Comparison of ENCODE assay signal across 7 cellular contexts in genomic region chr7:104552102-104552501, GRCh38.
A peak's percentile ranks its signal among the peaks of the same experiment; 100 is the strongest.
DNase-seq lines count a peak whose midpoint lies in the region; ATAC-seq and TF ChIP-seq lines count a peak whose summit lies in the region.

No MANE protein-coding gene starts in this region.

- no peaks in the 10 kb centered on the region for H3K9me3 ChIP-seq in neuronal stem cell (replicated peaks in 1 of 2; ENCODE audit: control insufficient read depth in 2 of 2, insufficient read depth in 1 of 2, low read depth in 1 of 2, low read length in 2 of 2)

- no peak overlapping the region for H2AK5ac ChIP-seq in neuronal stem cell (ENCODE audit: low read depth, low read length)

- no peak overlapping the region for H3K23ac ChIP-seq in neuronal stem cell (ENCODE audit: low read depth, low read length, poor library complexity)

- H3K27me3 ChIP-seq in neuronal stem cell (ENCODE audit: control insufficient read depth in 3 of 3, insufficient read depth in 3 of 3, low read depth in 1 of 3, low read length in 3 of 3): no peaks in the 10 kb centered on the region

- H3K4ac ChIP-seq in neuronal stem cell (ENCODE audit: low read length): no peak overlapping the region

- no peak for TF ChIP-seq CTCF in GM20000 (IDR thresholded peaks at IDR 0.05; ENCODE audit: extremely low read depth, missing control alignments)

- H3K18ac ChIP-seq in neuronal stem cell (ENCODE audit: low read length): no peak overlapping the region

- WGBS in neuronal stem cell (ENCODE audit: extremely low coverage in 2 of 2, insufficient read length in 2 of 2, insufficient replicate concordance in 1 of 2), 2 donors: no CpG with 5 or more reads among the region's 4 CpGs

- no peaks in the 10 kb centered on the region for H3K4me1 ChIP-seq in neuronal stem cell (ENCODE audit: control insufficient read depth in 2 of 2, insufficient read depth in 1 of 2, low read depth in 1 of 2, low read length in 2 of 2)

- DNase-seq in GM20000 (ENCODE audit: low spot score) (peak; percentile 42), NAMALWA (ENCODE audit: low spot score) (peak; percentile 56), dermis microvascular lymphatic vessel endothelial cell (ENCODE audit: low read depth in 2 of 2) (peak; percentile 16 to 55), neuronal stem cell (ENCODE audit: low spot score) (peak; percentile 81), NCI-H2107 (lab: John Stamatoyannopoulos, UW) (no peak), NCI-H446 treated with DMSO at 0.1 percent for 48 hours (lab: John Stamatoyannopoulos, UW) (no peak)

- H3K27ac ChIP-seq in neuronal stem cell (replicated peaks; ENCODE audit: low read length): no peak overlapping the region

- no peak overlapping the region for H3K4me3 ChIP-seq in neuronal stem cell (ENCODE audit: low read length in 2 of 2)

- H2BK12ac ChIP-seq in neuronal stem cell (ENCODE audit: low read length): no peak overlapping the region

- H3K36me3 ChIP-seq in neuronal stem cell (replicated peaks in 1 of 2; ENCODE audit: control insufficient read depth in 2 of 2, insufficient read depth in 2 of 2, low read length in 2 of 2): no peaks in the 10 kb centered on the region

- H4K8ac ChIP-seq in neuronal stem cell (ENCODE audit: low read depth, low read length): no peak overlapping the region

- no peak overlapping the region for H2BK5ac ChIP-seq in neuronal stem cell (ENCODE audit: low read length)

- no peak overlapping the region for H3K4me2 ChIP-seq in neuronal stem cell (ENCODE audit: insufficient read depth, low read length, poor library complexity, severe bottlenecking)

- no peak overlapping the region for H2BK120ac ChIP-seq in neuronal stem cell (ENCODE audit: low read depth, low read length)

- H2AFZ ChIP-seq in neuronal stem cell (ENCODE audit: low read length): no peak overlapping the region

- H3K79me1 ChIP-seq in neuronal stem cell (ENCODE audit: low read depth, low read length): no peaks in the 10 kb centered on the region

- H3K9ac ChIP-seq in neuronal stem cell (ENCODE audit: low read depth, low read length, poor library complexity): no peak overlapping the region

- no peak overlapping the region for H2BK15ac ChIP-seq in neuronal stem cell (ENCODE audit: low read length)

- H4K91ac ChIP-seq in neuronal stem cell (ENCODE audit: low read depth, low read length, poor library complexity): no peak overlapping the region

- ATAC-seq in HG03039 (IDR thresholded peaks at IDR 0.05; ENCODE audit: unreplicated experiment): no peak

- H3K14ac ChIP-seq in neuronal stem cell (ENCODE audit: low read length): no peak overlapping the region

Comparison
In these comparisons a context has a peak if more than half of its experiments do, and no peak if none do; other contexts are left out.
1. DNase-seq: peak in GM20000 (single experiment), NAMALWA (single experiment), dermis microvascular lymphatic vessel endothelial cell (2 of 2) and neuronal stem cell (single experiment); none in NCI-H2107 (single experiment) and NCI-H446 treated with DMSO at 0.1 percent for 48 hours (single experiment).